8 cellular contexts compared by ENCODE assay signal in the genomic region with DNA sequence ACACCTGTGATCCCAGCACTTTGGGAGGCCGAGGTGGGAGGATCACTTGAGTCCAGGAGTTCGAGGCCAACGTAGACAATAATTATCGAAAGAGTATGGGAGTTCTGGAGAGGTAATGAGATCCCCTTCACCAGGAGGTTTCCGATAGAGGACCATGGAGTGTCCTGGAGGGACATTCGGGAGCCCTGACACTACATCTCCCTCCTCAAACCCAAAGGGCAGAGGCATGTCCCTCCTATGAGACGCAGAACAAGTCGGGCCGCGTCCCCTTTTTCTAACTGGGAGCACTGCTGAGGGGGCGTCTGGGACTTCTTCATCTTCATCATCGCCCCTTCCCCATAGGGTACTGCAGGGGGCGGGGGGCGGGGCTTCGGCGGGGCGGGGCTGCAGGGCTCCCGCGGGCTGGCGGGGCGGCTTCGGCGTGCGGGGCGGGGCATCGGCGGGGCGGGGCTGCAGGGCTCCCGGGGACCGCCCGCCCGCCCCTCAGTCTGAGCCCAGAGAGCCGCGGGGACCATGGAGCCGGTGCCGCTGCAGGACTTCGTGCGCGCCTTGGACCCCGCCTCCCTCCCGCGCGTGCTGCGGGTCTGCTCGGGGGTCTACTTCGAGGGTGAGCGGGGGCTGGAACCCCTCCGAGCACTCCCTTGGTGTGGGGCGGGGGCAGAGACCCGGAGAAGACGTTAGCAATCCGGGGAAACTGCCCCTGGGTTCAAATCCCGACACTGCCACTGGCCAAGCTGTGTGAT. TPM values are rescaled to one million over a fixed set of nuclear protein-coding genes. Genes with fewer than 3 reads are reported as not detected.
DNase-seq lines count a peak whose midpoint lies in the region; ATAC-seq, FAIRE-seq and TF ChIP-seq lines count a peak whose summit lies in the region.

A gene (plus strand): TSS at position 486 of the 743 bp plus-strand sequence. CDS start 28 bp downstream, at position 514.

- DNase-seq in ELF-1 (ENCODE audit: low read depth, low spot score) (peak; percentile 48), HuH-7 (ENCODE audit: low spot score) (peak; percentile 78), UCSD-AML1 (lab: John Stamatoyannopoulos, UW; ENCODE audit: unreplicated experiment) (peak; percentile 78), body of pancreas (peak; percentile 44 to 70 (median 62)), small intestine (peak; percentile 33), NCI-H1694 treated with DMSO at 0.1 percent for 48 hours (lab: John Stamatoyannopoulos, UW) (no peak)

- TF ChIP-seq CTCF in body of pancreas (IDR thresholded peaks at IDR 0.05), result no peak

- peak within 1 kb of the TSS in 1 of 4 donors; percentile 73 for H3K27ac ChIP-seq in body of pancreas
- no peak within 1 kb of the TSS for H3K27ac ChIP-seq in iPS-20b (ENCODE audit: low read length)
- H3K27ac ChIP-seq in small intestine (ENCODE audit: low read depth in 1 of 2, low read length in 1 of 2), result peak within 1 kb of the TSS; percentile 14 to 75

- peak; percentile 18 to 73 (median 19) for TF ChIP-seq POLR2A in body of pancreas (IDR thresholded peaks at IDR 0.05)

- ATAC-seq in body of pancreas, result peak; percentile 63
- ATAC-seq in GM18519 (IDR thresholded peaks at IDR 0.05; ENCODE audit: low FRiP score, unreplicated experiment), result no peak

- H3K9me3 ChIP-seq in body of pancreas, result no peaks in the 10 kb centered on the region
- H3K9me3 ChIP-seq in iPS-20b (ENCODE audit: insufficient read depth, low read depth, low read length), result no peaks in the 10 kb centered on the region
- H3K9me3 ChIP-seq in small intestine (ENCODE audit: control insufficient read depth, low read depth), result no peaks in the 10 kb centered on the region

- H3K4me3 ChIP-seq in body of pancreas (peak within 1 kb of the TSS in 1 of 2 donors; percentile 46), iPS-20b (ENCODE audit: low read length) (peak within 1 kb of the TSS; percentile 89), small intestine (ENCODE audit: low read depth in 1 of 2, low read length in 2 of 2) (peak within 1 kb of the TSS; percentile 78 to 80)

- intact Hi-C loops in body of pancreas (cut with DNase I), result no loop called here

- 9 to 46% methylated on average over 12 to 45 of the region's 53 CpGs for WGBS in body of pancreas, 2 donors
- whole genome bisulfite sequencing in small intestine, 3 donors, result 10 to 13% (median 10%) methylated on average over 33 to 53 of the region's 53 CpGs

- H3K36me3 ChIP-seq in body of pancreas (replicated peaks in 1 of 2; ENCODE audit: insufficient read depth in 1 of 2, low read depth in 2 of 2), result no peaks in the 10 kb centered on the region
- H3K36me3 ChIP-seq in iPS-20b (ENCODE audit: insufficient read depth, low read depth, low read length), result no peaks in the 10 kb centered on the region
- H3K36me3 ChIP-seq in small intestine (ENCODE audit: control insufficient read depth in 2 of 2, insufficient read depth in 2 of 2, low read length in 2 of 2), result no peaks in the 10 kb centered on the region

- H3K27me3 ChIP-seq in body of pancreas, result no peaks in the 10 kb centered on the region
- H3K27me3 ChIP-seq in iPS-20b (ENCODE audit: insufficient read depth, low read length), result peaks cover 12% of the 10 kb centered on the region
- no peaks in the 10 kb centered on the region for H3K27me3 ChIP-seq in small intestine (ENCODE audit: control insufficient read depth in 2 of 2, insufficient read depth in 2 of 2, low read length in 2 of 2)

- H3K4me1 ChIP-seq in body of pancreas (peaks cover 8% of the 10 kb centered on the region), iPS-20b (ENCODE audit: insufficient read depth, low read length) (no peaks in the 10 kb centered on the region), small intestine (ENCODE audit: control insufficient read depth in 2 of 2, insufficient read depth in 1 of 2, low read depth in 1 of 2, low read length in 1 of 2) (no peaks in the 10 kb centered on the region)

- H3K9ac ChIP-seq in iPS-20b (ENCODE audit: low read depth, low read length), result peak within 1 kb of the TSS; percentile 60

- FAIRE-seq in small intestine (lab: Jason Lieb, UNC), result no peak

RNA-seq across cellular contexts. Expression of the gene that starts here (rescaled TPM):
- total RNA-seq in body of pancreas, result 10 to 100 TPM in 1 of 2 donors, 1 to 10 TPM in 1; 4.6 to 21.0 TPM
- 10 to 100 TPM in 2 of 3 donors, 1 to 10 TPM in 1; 2.2 to 16.8 (median 14.1) TPM for polyA plus RNA-seq in small intestine
